ENCODE assay signal across 8 cellular contexts in the genomic region with DNA sequence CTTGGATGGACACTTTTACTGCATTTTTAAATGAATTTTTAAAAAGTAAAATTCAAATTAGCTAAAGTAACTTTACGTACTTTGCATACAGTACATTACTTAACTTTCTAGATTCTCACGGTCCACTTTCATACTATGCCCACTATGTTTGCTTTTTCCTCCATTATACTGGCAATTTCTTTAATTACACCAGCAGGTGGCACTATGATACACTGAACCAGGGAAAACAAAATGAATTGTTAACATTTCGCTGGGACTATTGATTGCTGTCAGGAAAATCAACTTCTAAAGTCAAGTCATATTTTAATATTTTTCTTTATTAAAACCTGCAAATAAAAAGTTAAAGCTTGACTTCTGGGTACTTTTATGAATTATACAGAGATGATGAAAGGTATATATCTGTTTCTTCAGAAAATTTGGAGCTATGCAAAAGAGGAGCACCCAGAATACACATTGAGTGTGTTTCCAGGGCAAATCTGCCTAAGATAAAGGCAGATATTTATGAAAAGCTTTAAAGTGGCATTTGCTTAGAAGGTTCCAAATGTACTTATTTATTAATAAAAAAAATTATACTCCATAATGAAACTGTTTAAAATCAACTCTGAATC. TPM values are rescaled to one million over a fixed set of nuclear protein-coding genes. Genes with fewer than 3 reads are reported as not detected.
DNase-seq lines count a peak whose midpoint lies in the region; ATAC-seq and TF ChIP-seq lines count a peak whose summit lies in the region.

No MANE protein-coding gene starts in this region.

- ATAC-seq in GM19438 (IDR thresholded peaks at IDR 0.05; ENCODE audit: low read depth, unreplicated experiment) (peak; percentile 60), HG03460 (IDR thresholded peaks at IDR 0.05; ENCODE audit: unreplicated experiment) (peak; percentile 69), naive B cell (ENCODE audit: low read depth in 2 of 2) (peak; percentile 48 to 63)

- no peaks in the 10 kb centered on the region for H3K36me3 Mint-ChIP-seq in naive B cell

- peak overlapping the region; percentile 31 for H3K4me2 ChIP-seq in OCI-LY3 (ENCODE audit: low read length)

- H4K20me1 ChIP-seq in OCI-LY3 (ENCODE audit: insufficient read depth, low read length), result no peaks in the 10 kb centered on the region

- H3K9ac ChIP-seq in OCI-LY3 (ENCODE audit: low read length), result no peak overlapping the region

- H3K4me3 ChIP-seq in OCI-LY3 (ENCODE audit: low read length) (peak overlapping the region; percentile 4; the same call in 1 of the 2 replicates), coronary artery (no peak overlapping the region)

- H3K4me1 Mint-ChIP-seq in naive B cell, result no peaks in the 10 kb centered on the region

- DNase-seq in NCI-H2171 treated with DMSO at 0.1 percent for 48 hours (lab: John Stamatoyannopoulos, UW), result peak; percentile 18
- no peak for DNase-seq in NCI-H2171 (lab: John Stamatoyannopoulos, UW)
- no peak for DNase-seq in coronary artery (ENCODE audit: low spot score)
- peak; percentile 18 for DNase-seq in naive B cell
- DNase-seq in activated naive CD4-positive, alpha-beta T cell treated with Interleukin-2 at 50 U/mL for 16 hours, result no peak

- no peaks in the 10 kb centered on the region for H3K79me2 ChIP-seq in OCI-LY3 (ENCODE audit: low read length)

- H3K4me1 ChIP-seq in OCI-LY3 (ENCODE audit: low read length), result peaks cover 8% of the 10 kb centered on the region

- peaks cover 0 to 2% (median 0%) of the 10 kb centered on the region in 7 donors for H3K9me3 Mint-ChIP-seq in naive B cell

- H3K27ac ChIP-seq in OCI-LY3 (ENCODE audit: low read length) (no peak overlapping the region), coronary artery (no peak overlapping the region)

- H3K4me3 Mint-ChIP-seq in naive B cell, result no peak overlapping the region

- no peaks in the 10 kb centered on the region for H3K27me3 Mint-ChIP-seq in naive B cell

- no peaks in the 10 kb centered on the region for H3K9me3 ChIP-seq in OCI-LY3 (ENCODE audit: insufficient read depth, low read length)

- no peak overlapping the region for H3K27ac Mint-ChIP-seq in naive B cell

- no peak overlapping the region for H2AFZ ChIP-seq in OCI-LY3 (ENCODE audit: low read depth, low read length)

- H3K36me3 ChIP-seq in OCI-LY3 (replicated peaks; ENCODE audit: low read depth, low read length), result no peaks in the 10 kb centered on the region

- TF ChIP-seq CTCF in OCI-LY3 (IDR thresholded peaks at IDR 0.05; ENCODE audit: low read depth, low read length) (peak; percentile 90), coronary artery (IDR thresholded peaks at IDR 0.05) (peak; percentile 60)

- H3K27me3 ChIP-seq in OCI-LY3 (ENCODE audit: low read depth, low read length), result peaks cover 12% of the 10 kb centered on the region; the same call in 1 of the 2 replicates

RNA-seq across cellular contexts. Expression of a gene that starts 21.8 kb away (rescaled TPM):
- not detected for polyA plus RNA-seq in naive B cell (ENCODE audit: low read depth in 6 of 6)

Comparison
In these comparisons a context has a peak if more than half of its experiments do, and no peak if none do; other contexts are left out.
1. DNase-seq: peak in NCI-H2171 treated with DMSO at 0.1 percent for 48 hours (single experiment) and naive B cell (single experiment); none in NCI-H2171 (single experiment), coronary artery (single experiment) and activated naive CD4-positive, alpha-beta T cell treated with Interleukin-2 at 50 U/mL for 16 hours (single experiment).
2. Peak in every context shown above with its lines, with median percentiles within 50 percentile points of each other: ATAC-seq.